17 cellular contexts compared by ENCODE assay signal in genomic region chr3:10154335-10155122, GRCh38. TPM values are rescaled to one million over a fixed set of nuclear protein-coding genes. Genes with fewer than 3 reads are reported as not detected.
"Had no signal": no experiment of that assay in that cellular context is flagged by ENCODE, and none has a peak within 500 bp of the region (broad histone marks: within the 10 kb centered on the region; RNA-seq: fewer than 3 reads in every experiment).

No MANE protein-coding gene starts in this region.

- DNase-seq: activated B cell treated with CpG ODN at 0.5 μM for 24 hours; activated CD4-positive, alpha-beta T cell treated with anti-CD3 and anti-CD28 coated beads, Interleukin-2, amount 50 U/mL, for 1 hour; activated CD8-positive, alpha-beta memory T cell treated with anti-CD3 and anti-CD28 coated beads, Interleukin-2, amount 10 ng/mL, durations not matched to agents 7 days and 5 days; activated T-cell treated with anti-CD3 and anti-CD28 coated beads, Interleukin-2, amount 50 U/mL, for 48 hours; amniotic stem cell; body of pancreas; effector memory CD4-positive, alpha-beta T cell; kidney; left ventricle myocardium superior; pancreas; small intestine; substantia nigra; transverse colon had no signal

- H3K27ac Mint-ChIP-seq: activated B cell treated with CpG ODN at 0.5 μM for 24 hours; activated CD8-positive, alpha-beta memory T cell treated with anti-CD3 and anti-CD28 coated beads, Interleukin-2, amount 10 ng/mL, durations not matched to agents 7 days and 5 days; T-helper 1 cell treated with Interleukin-12 subunit alpha and Interleukin-12 subunit beta and Interleukin-4 antibody, amounts not matched to agents 30 μg/mL and 1 μg/mL, for 36 hours had no signal

- H3K27me3 Mint-ChIP-seq: activated B cell treated with CpG ODN at 0.5 μM for 24 hours; activated CD8-positive, alpha-beta memory T cell treated with anti-CD3 and anti-CD28 coated beads, Interleukin-2, amount 10 ng/mL, durations not matched to agents 7 days and 5 days had no signal

- H3K27me3 ChIP-seq: body of pancreas, gastroesophageal sphincter, pancreas, transverse colon had no signal

- H3K4me1 ChIP-seq: body of pancreas, gastroesophageal sphincter, pancreas, transverse colon had no signal

- H3K27ac ChIP-seq: body of pancreas, epithelial cell of prostate, gastroesophageal sphincter, pancreas, transverse colon had no signal

- H3K4me3 Mint-ChIP-seq: activated B cell treated with CpG ODN at 0.5 μM for 24 hours; activated CD8-positive, alpha-beta memory T cell treated with anti-CD3 and anti-CD28 coated beads, Interleukin-2, amount 10 ng/mL, durations not matched to agents 7 days and 5 days; T-helper 1 cell treated with Interleukin-12 subunit alpha and Interleukin-12 subunit beta and Interleukin-4 antibody, amounts not matched to agents 30 μg/mL and 1 μg/mL, for 36 hours had no signal

- H3K9me3 ChIP-seq: body of pancreas, gastroesophageal sphincter, pancreas, transverse colon had no signal

- ATAC-seq: activated CD8-positive, alpha-beta memory T cell treated with anti-CD3 and anti-CD28 coated beads, Interleukin-2, amount 10 ng/mL, durations not matched to agents 7 days and 5 days; body of pancreas; gastroesophageal sphincter; left ventricle myocardium superior; pancreas had no signal

- H3K9me3 Mint-ChIP-seq: activated B cell treated with CpG ODN at 0.5 μM for 24 hours; T-helper 1 cell treated with Interleukin-12 subunit alpha and Interleukin-12 subunit beta and Interleukin-4 antibody, amounts not matched to agents 30 μg/mL and 1 μg/mL, for 36 hours had no signal

- H3K4me3 ChIP-seq: body of pancreas, gastroesophageal sphincter, pancreas, transverse colon had no signal

RNA-seq across cellular contexts. Expression of gene FANCD2OS, which starts 46.5 kb away (rescaled TPM):
- total RNA-seq: activated B cell treated with CpG ODN at 0.5 μM for 24 hours; activated CD8-positive, alpha-beta memory T cell treated with anti-CD3 and anti-CD28 coated beads, Interleukin-2, amount 10 ng/mL, durations not matched to agents 7 days and 5 days; body of pancreas; kidney; left ventricle myocardium superior; pancreas; renal cortical epithelial cell; transverse colon had no signal
- polyA plus RNA-seq: pancreas, small intestine had no signal
